Comparison of ENCODE assay signal across 8 cellular contexts in genomic region chr13:45333973-45334922, GRCh38. TPM values are rescaled to one million over a fixed set of nuclear protein-coding genes. Genes with fewer than 3 reads are reported as not detected.
DNase-seq lines count a peak whose midpoint lies in the region; ATAC-seq, FAIRE-seq and TF ChIP-seq lines count a peak whose summit lies in the region.

No MANE protein-coding gene starts in this region.

- H3K36me3 Mint-ChIP-seq in astrocyte (ENCODE audit: low read depth, unreplicated experiment) = peaks cover 21% of the 10 kb centered on the region

- H3K27me3 ChIP-seq in astrocyte (ENCODE audit: insufficient read depth, low read length) = no peaks in the 10 kb centered on the region
- H3K27me3 ChIP-seq in rectal smooth muscle tissue (ENCODE audit: control insufficient read depth, insufficient read depth, low read length) = no peaks in the 10 kb centered on the region
- no peaks in the 10 kb centered on the region for H3K27me3 ChIP-seq in vagina

- TF ChIP-seq POLR2A in GM19099 (IDR thresholded peaks at IDR 0.05; ENCODE audit: extremely low read depth, insufficient read length, low read depth) (peak; percentile 22), vagina (IDR thresholded peaks at IDR 0.05) (no peak)

- H3K4me1 ChIP-seq in astrocyte (ENCODE audit: insufficient read depth, low read length) (peaks cover 73% of the 10 kb centered on the region), rectal smooth muscle tissue (ENCODE audit: control insufficient read depth, insufficient read depth, low read length) (peaks cover 8% of the 10 kb centered on the region), vagina (peaks cover 89% of the 10 kb centered on the region)

- H3K4me3 Mint-ChIP-seq in astrocyte (ENCODE audit: unreplicated experiment) = peak overlapping the region; percentile 15

- FAIRE-seq in astrocyte (lab: Jason Lieb, UNC) = no peak

- peak overlapping the region; percentile 73 for H3K27ac ChIP-seq in RWPE1
- H3K27ac ChIP-seq in astrocyte (ENCODE audit: low read depth, low read length) = no peak overlapping the region
- H3K27ac ChIP-seq in rectal smooth muscle tissue (ENCODE audit: low read depth, low read length) = no peak overlapping the region
- H3K27ac ChIP-seq in vagina = no peak overlapping the region

- H3K4me3 ChIP-seq in astrocyte (ENCODE audit: insufficient read depth, low read depth, low read length) (no peak overlapping the region), rectal smooth muscle tissue (ENCODE audit: low read length) (no peak overlapping the region), vagina (no peak overlapping the region)

- no peaks in the 10 kb centered on the region for H3K9me3 Mint-ChIP-seq in astrocyte (ENCODE audit: unreplicated experiment)

- POLR2A ChIA-PET in RWPE1 (lab: Yijun Ruan, JAX; ENCODE audit: low non-redundant PET) = no interaction called here

- ATAC-seq in HG03280 (IDR thresholded peaks at IDR 0.05; ENCODE audit: unreplicated experiment) (no peak), GM18861 (IDR thresholded peaks at IDR 0.05; ENCODE audit: unreplicated experiment) (no peak)

- peak overlapping the region; percentile 87 for H3K4me2 ChIP-seq in astrocyte (ENCODE audit: low read length)

- CTCF ChIA-PET in RWPE1 (lab: Yijun Ruan, JAX) = interaction anchor here (0.5 to 0.6 kb wide), 2 partner anchors 11 to 273 kb away, joined by 5 to 7 read pairs; no protein-coding TSS in a partner anchor

- no peak for DNase-seq in RWPE1 (ENCODE audit: low spot score)
- DNase-seq in astrocyte (ENCODE audit: low read depth) = peak; percentile 63
- no peak for DNase-seq in cerebellar nuclear complex (lab: John Stamatoyannopoulos, UW)
- DNase-seq in vagina (ENCODE audit: extremely low spot score in 2 of 2) = no peak

- H3K36me3 ChIP-seq in astrocyte (ENCODE audit: insufficient read depth, low read length) = peaks cover 48% of the 10 kb centered on the region
- H3K36me3 ChIP-seq in rectal smooth muscle tissue (ENCODE audit: control insufficient read depth, insufficient read depth, low read length) = peaks cover 25% of the 10 kb centered on the region
- H3K36me3 ChIP-seq in vagina = peaks cover 0 to 45% of the 10 kb centered on the region in 2 donors

- intact Hi-C loops in vagina (cut with DNase I) = no loop called here

- H3K27me3 Mint-ChIP-seq in astrocyte (ENCODE audit: low read depth, unreplicated experiment) = no peaks in the 10 kb centered on the region

- H3K27ac Mint-ChIP-seq in astrocyte (ENCODE audit: unreplicated experiment) = peak overlapping the region; percentile 19

- peaks cover 72% of the 10 kb centered on the region for H4K20me1 ChIP-seq in astrocyte (ENCODE audit: insufficient read depth, low read length)

- H3K9ac ChIP-seq in astrocyte (ENCODE audit: low read length) (no peak overlapping the region), rectal smooth muscle tissue (ENCODE audit: low read length) (peak overlapping the region; percentile 8)

- peaks cover 45% of the 10 kb centered on the region for H3K79me2 ChIP-seq in astrocyte (ENCODE audit: insufficient read depth, low read length)

- H2AFZ ChIP-seq in astrocyte (ENCODE audit: low read depth, low read length) = no peak overlapping the region

- H3K9me3 ChIP-seq in astrocyte (ENCODE audit: insufficient read depth, low read depth, low read length) (no peaks in the 10 kb centered on the region), vagina (no peaks in the 10 kb centered on the region)

- TF ChIP-seq CTCF in RWPE1 (conservative IDR thresholded peaks at IDR 0.05; ENCODE audit: low read depth) = no peak
- no peak for TF ChIP-seq CTCF in astrocyte (IDR thresholded peaks at IDR 0.05; ENCODE audit: insufficient read depth, low read depth, low read length)
- no peak for TF ChIP-seq CTCF in vagina (IDR thresholded peaks at IDR 0.05)

- H3K4me1 Mint-ChIP-seq in astrocyte (ENCODE audit: low read depth, unreplicated experiment) = peaks cover 72% of the 10 kb centered on the region

RNA-seq across cellular contexts. Expression of gene TPT1, which starts 6.7 kb away (rescaled TPM):
- total RNA-seq in astrocyte (2,316 and 2,540 TPM in 2 replicates), vagina (3,952 TPM)
